Comparison of ENCODE assay signal across 11 cellular contexts in the genomic region with DNA sequence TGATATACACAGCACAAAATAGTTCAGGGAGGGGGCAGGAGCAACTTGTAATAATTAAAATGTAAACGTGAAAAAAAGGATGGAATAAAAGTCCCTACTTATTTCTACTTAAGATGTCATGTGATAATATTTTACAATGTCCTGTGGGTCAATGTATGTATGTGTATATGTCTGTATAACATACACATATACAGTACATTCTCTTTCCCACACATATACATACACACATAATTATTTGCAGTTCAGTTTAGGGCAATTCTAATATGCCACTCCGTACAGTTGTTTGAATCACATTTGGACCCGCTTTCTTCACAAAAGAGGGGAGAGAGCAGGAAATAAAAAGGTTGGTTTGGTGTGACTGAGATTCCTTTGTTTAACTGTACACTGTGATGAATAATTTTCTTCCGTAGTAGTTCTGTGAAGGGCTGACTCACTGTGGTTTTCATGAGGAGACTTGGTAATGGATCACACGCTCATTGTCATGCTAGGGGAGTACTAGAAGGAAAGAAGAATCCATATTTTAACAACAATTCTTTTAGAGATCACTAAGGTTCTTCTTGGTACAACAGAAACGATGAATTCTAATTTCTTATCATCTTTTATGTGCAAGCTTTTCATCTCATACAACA. TPM values are rescaled to one million over a fixed set of nuclear protein-coding genes. Genes with fewer than 3 reads are reported as not detected.
DNase-seq lines count a peak whose midpoint lies in the region; TF ChIP-seq lines count a peak whose summit lies in the region.
"Had no signal": no experiment of that assay in that cellular context is flagged by ENCODE, and none has a peak within 500 bp of the region (broad histone marks: within the 10 kb centered on the region; RNA-seq: fewer than 3 reads in every experiment).

No MANE protein-coding gene starts in this region.

- no peaks in the 10 kb centered on the region for H3K79me1 ChIP-seq in mesenchymal stem cell (replicated peaks; ENCODE audit: low read length, poor library complexity, severe bottlenecking)

- no peak overlapping the region for H4K8ac ChIP-seq in mesenchymal stem cell (ENCODE audit: low read length)

- intact Hi-C loops in esophagus muscularis mucosa (cut with DNase I): loop anchor here (10.0 kb wide), 1 partner anchor 555 kb away; a partner anchor contains a TSS

- H3K9ac ChIP-seq in adipocyte (ENCODE audit: low read length): no peak overlapping the region
- H3K9ac ChIP-seq in mesenchymal stem cell (ENCODE audit: low read length): peak overlapping the region; percentile 88

- H3K4me3 ChIP-seq in adipocyte (ENCODE audit: low read length) (no peak overlapping the region), mesenchymal stem cell (ENCODE audit: insufficient read depth in 1 of 2, low read depth in 1 of 2, low read length in 2 of 2) (no peak overlapping the region), esophagus muscularis mucosa (no peak overlapping the region)
- H3K4me3 ChIP-seq: upper lobe of left lung had no signal

- TF ChIP-seq CTCF in esophagus muscularis mucosa (IDR thresholded peaks at IDR 0.05): no peak

- no peak overlapping the region for H2BK15ac ChIP-seq in mesenchymal stem cell (ENCODE audit: low read depth, poor library complexity, severe bottlenecking)

- no peak overlapping the region for H3K4me2 ChIP-seq in mesenchymal stem cell (ENCODE audit: low read length, poor library complexity, severe bottlenecking)

- H2AK5ac ChIP-seq in mesenchymal stem cell (ENCODE audit: low read length, severe bottlenecking): no peak overlapping the region

- H3K23ac ChIP-seq in mesenchymal stem cell (ENCODE audit: low read length in 2 of 2): no peak overlapping the region

- WGBS in mesenchymal stem cell: 2% methylated on average over 3 of the region's 6 CpGs
- 60% methylated on average over 6 of the region's 6 CpGs for WGBS in esophagus muscularis mucosa

- H2BK120ac ChIP-seq in mesenchymal stem cell (ENCODE audit: low read depth, low read length): no peak overlapping the region

- H2AFZ ChIP-seq in mesenchymal stem cell (ENCODE audit: low read depth, low read length): no peak overlapping the region

- TF ChIP-seq POLR2A in esophagus muscularis mucosa (IDR thresholded peaks at IDR 0.05; ENCODE audit: low read depth): no peak

- H2BK5ac ChIP-seq in mesenchymal stem cell (ENCODE audit: low read depth, low read length, poor library complexity, severe bottlenecking): no peak overlapping the region

- TF ChIP-seq EP300 in esophagus muscularis mucosa (IDR thresholded peaks at IDR 0.05): no peak

- no peaks in the 10 kb centered on the region for H3K9me3 ChIP-seq in adipocyte (ENCODE audit: control insufficient read depth, low read length)
- no peaks in the 10 kb centered on the region for H3K9me3 ChIP-seq in mesenchymal stem cell (ENCODE audit: control insufficient read depth, low read length)
- H3K9me3 ChIP-seq in esophagus muscularis mucosa: no peaks in the 10 kb centered on the region
- H3K9me3 ChIP-seq: upper lobe of left lung had no signal

- H3K14ac ChIP-seq in mesenchymal stem cell (ENCODE audit: low read length in 2 of 2): no peak overlapping the region

- H3K4me1 ChIP-seq in adipocyte (ENCODE audit: control insufficient read depth, insufficient read depth, low read length) (peaks cover 34% of the 10 kb centered on the region), mesenchymal stem cell (ENCODE audit: control insufficient read depth, insufficient read depth, low read depth, low read length) (peaks cover 5% of the 10 kb centered on the region), esophagus muscularis mucosa (peaks cover 0 to 5% (median 4%) of the 10 kb centered on the region in 4 donors)
- H3K4me1 ChIP-seq: upper lobe of left lung had no signal

- no peaks in the 10 kb centered on the region for H3K27me3 ChIP-seq in adipocyte (replicated peaks; ENCODE audit: control insufficient read depth, insufficient read depth, low read length)
- no peaks in the 10 kb centered on the region for H3K27me3 ChIP-seq in mesenchymal stem cell (ENCODE audit: control insufficient read depth in 1 of 2, insufficient read depth in 1 of 2, low read length in 2 of 2)
- H3K27me3 ChIP-seq in esophagus muscularis mucosa: no peaks in the 10 kb centered on the region
- H3K27me3 ChIP-seq: upper lobe of left lung had no signal

- H2BK12ac ChIP-seq in mesenchymal stem cell (ENCODE audit: low read length in 2 of 2): no peak overlapping the region

- H3K4ac ChIP-seq in mesenchymal stem cell (ENCODE audit: low read depth in 1 of 2, low read length in 2 of 2): no peak overlapping the region

- peak; percentile 98 for DNase-seq in ELR (ENCODE audit: low read depth)
- peak; percentile 96 for DNase-seq in LHCN-M2 (ENCODE audit: low read depth)
- peak; percentile 89 for DNase-seq in adipocyte (ENCODE audit: low read depth)
- peak; percentile 96 for DNase-seq in mesenchymal stem cell
- no peak for DNase-seq in stimulated activated naive CD4-positive, alpha-beta T cell treated with Interleukin-2 at 50 U/mL for 16 hours (lab: John Stamatoyannopoulos, UW)
- DNase-seq in esophagus muscularis mucosa (ENCODE audit: extremely low spot score): no peak
- no peak for DNase-seq in SHP77 (lab: John Stamatoyannopoulos, UW)
- DNase-seq in NCI-H510A (lab: John Stamatoyannopoulos, UW): no peak
- DNase-seq: activated naive CD4-positive, alpha-beta T cell treated with anti-CD3 and anti-CD28 coated beads, Interleukin-2, amount 10 ng/mL, durations not matched to agents 7 days and 5 days; upper lobe of left lung had no signal

- H3K36me3 ChIP-seq in adipocyte (ENCODE audit: control insufficient read depth, insufficient read depth, low read length, severe bottlenecking) (peaks cover 19% of the 10 kb centered on the region), mesenchymal stem cell (ENCODE audit: control insufficient read depth in 1 of 2, insufficient read depth in 2 of 2, low read depth in 1 of 2, low read length in 2 of 2) (no peaks in the 10 kb centered on the region), esophagus muscularis mucosa (peaks cover 0 to 37% (median 26%) of the 10 kb centered on the region in 4 donors)

- H3K18ac ChIP-seq in mesenchymal stem cell (ENCODE audit: low read depth in 1 of 2, low read length in 2 of 2): no peak overlapping the region

- no peak overlapping the region for H4K91ac ChIP-seq in mesenchymal stem cell (ENCODE audit: low read length)

- H3K27ac ChIP-seq in mesenchymal stem cell (ENCODE audit: low read length, poor library complexity, severe bottlenecking) (peak overlapping the region; percentile 19), esophagus muscularis mucosa (replicated peaks in 1 of 4) (no peak overlapping the region)
- H3K27ac ChIP-seq: upper lobe of left lung had no signal

RNA-seq across cellular contexts. Expression of a gene that starts 26.2 kb away (rescaled TPM):
- not detected in 2 replicates for total RNA-seq in LHCN-M2 (2014; rRNA removed)
- not detected for polyA plus RNA-seq in LHCN-M2 (2012)
- 0.07 TPM for polyA plus RNA-seq in mesenchymal stem cell (2013, experiment 1 of 2)
- polyA plus RNA-seq in mesenchymal stem cell (2013, experiment 2 of 2): 0.18 TPM
- not detected for total RNA-seq in esophagus muscularis mucosa
- total RNA-seq: neural crest cell, upper lobe of left lung had no signal

Comparison
In these comparisons a context has a peak if more than half of its experiments do, and no peak if none do; other contexts are left out.
1. DNase-seq: peak in ELR (single experiment), LHCN-M2 (single experiment), adipocyte (single experiment) and mesenchymal stem cell (single experiment); none in stimulated activated naive CD4-positive, alpha-beta T cell treated with Interleukin-2 at 50 U/mL for 16 hours (single experiment), esophagus muscularis mucosa (single experiment), SHP77 (0 of 2) and NCI-H510A (single experiment).